ENCODE assay signal across 1 cellular context in the genomic region with DNA sequence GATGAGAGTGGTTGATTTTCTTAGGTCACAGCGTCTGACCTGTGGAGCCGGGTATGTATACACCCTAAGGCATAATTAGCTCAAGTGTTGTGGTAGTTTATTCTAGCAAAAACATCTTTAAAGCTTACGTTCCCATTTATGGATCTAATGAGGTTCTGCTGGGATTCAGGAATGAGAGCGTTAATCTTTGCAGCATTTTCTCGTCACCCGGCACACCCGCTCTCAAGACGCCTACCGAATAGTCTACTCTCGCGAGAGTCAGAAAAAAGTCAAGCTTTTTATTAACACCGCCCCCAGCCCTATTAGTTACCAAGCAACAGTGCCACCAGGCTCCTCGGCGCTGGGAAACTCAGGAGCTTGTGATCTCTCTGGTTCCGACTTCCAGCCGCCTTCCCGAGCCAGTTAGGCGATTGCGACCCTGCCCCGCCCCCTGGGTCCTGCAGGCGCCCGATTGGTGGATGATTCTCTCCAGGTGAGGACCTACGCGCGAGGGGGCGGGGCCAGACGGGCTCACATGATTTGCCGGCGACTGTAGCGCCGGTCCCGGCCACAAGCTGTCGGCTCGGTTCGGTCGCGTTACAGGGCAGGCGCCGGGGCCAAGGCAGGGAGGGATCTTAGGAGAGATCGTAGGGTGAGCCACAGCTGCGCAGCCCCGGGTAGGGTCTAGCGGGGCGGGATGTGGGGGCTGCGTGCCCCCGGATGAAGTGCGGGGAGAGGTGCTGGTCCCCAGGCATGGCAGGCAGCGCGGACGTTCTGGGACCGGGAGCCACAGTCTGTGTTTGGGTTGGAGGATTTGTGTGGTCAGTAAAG.
TF ChIP-seq lines count a peak whose summit lies in the region.

PFKFB2 (plus strand) TSS at position 540 of the 810 bp plus-strand sequence. CDS start 1,443 bp downstream, outside the sequence.

TF ChIP-seq in HepG2, 621 proteins besides CTCF, POLR2A, EP300 and RAD21 (continued from another document and continues in another):
- no peak for TF ChIP-seq ZNF280D (CRISPR knock-in tag; IDR thresholded peaks at IDR 0.05)
- TF ChIP-seq TARDBP (CRISPR knock-in tag; IDR thresholded peaks at IDR 0.05), result no peak; the same call in 1 of the 2 replicates
- TF ChIP-seq YEATS2 (CRISPR knock-in tag; IDR thresholded peaks at IDR 0.05; ENCODE audit: borderline replicate concordance), result peak; percentile 38; the same call in 1 of the 2 replicates
- peak; percentile 76 for TF ChIP-seq ZGPAT (CRISPR knock-in tag; IDR thresholded peaks at IDR 0.05)
- TF ChIP-seq, protein P1, sequence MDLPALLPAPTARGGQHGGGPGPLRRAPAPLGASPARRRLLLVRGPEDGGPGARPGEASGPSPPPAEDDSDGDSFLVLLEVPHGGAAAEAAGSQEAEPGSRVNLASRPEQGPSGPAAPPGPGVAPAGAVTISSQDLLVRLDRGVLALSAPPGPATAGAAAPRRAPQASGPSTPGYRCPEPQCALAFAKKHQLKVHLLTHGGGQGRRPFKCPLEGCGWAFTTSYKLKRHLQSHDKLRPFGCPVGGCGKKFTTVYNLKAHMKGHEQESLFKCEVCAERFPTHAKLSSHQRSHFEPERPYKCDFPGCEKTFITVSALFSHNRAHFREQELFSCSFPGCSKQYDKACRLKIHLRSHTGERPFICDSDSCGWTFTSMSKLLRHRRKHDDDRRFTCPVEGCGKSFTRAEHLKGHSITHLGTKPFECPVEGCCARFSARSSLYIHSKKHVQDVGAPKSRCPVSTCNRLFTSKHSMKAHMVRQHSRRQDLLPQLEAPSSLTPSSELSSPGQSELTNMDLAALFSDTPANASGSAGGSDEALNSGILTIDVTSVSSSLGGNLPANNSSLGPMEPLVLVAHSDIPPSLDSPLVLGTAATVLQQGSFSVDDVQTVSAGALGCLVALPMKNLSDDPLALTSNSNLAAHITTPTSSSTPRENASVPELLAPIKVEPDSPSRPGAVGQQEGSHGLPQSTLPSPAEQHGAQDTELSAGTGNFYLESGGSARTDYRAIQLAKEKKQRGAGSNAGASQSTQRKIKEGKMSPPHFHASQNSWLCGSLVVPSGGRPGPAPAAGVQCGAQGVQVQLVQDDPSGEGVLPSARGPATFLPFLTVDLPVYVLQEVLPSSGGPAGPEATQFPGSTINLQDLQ (CRISPR knock-in tag; IDR thresholded peaks at IDR 0.05), result no peak
- no peak for TF ChIP-seq NFE2L1 (CRISPR knock-in tag; IDR thresholded peaks at IDR 0.05; ENCODE audit: borderline replicate concordance)
- TF ChIP-seq, protein P2, sequence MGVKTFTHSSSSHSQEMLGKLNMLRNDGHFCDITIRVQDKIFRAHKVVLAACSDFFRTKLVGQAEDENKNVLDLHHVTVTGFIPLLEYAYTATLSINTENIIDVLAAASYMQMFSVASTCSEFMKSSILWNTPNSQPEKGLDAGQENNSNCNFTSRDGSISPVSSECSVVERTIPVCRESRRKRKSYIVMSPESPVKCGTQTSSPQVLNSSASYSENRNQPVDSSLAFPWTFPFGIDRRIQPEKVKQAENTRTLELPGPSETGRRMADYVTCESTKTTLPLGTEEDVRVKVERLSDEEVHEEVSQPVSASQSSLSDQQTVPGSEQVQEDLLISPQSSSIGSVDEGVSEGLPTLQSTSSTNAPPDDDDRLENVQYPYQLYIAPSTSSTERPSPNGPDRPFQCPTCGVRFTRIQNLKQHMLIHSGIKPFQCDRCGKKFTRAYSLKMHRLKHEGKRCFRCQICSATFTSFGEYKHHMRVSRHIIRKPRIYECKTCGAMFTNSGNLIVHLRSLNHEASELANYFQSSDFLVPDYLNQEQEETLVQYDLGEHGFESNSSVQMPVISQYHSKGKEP (CRISPR knock-in tag; IDR thresholded peaks at IDR 0.05), result no peak
- no peak for TF ChIP-seq LCORL (IDR thresholded peaks at IDR 0.05)
- TF ChIP-seq LCORL (CRISPR knock-in tag; IDR thresholded peaks at IDR 0.05), result peak; percentile 51; the same call in 1 of the 2 replicates
- TF ChIP-seq ZNF646 (CRISPR knock-in tag; IDR thresholded peaks at IDR 0.05), result no peak
- no peak for TF ChIP-seq PAWR (CRISPR knock-in tag; IDR thresholded peaks at IDR 0.05; ENCODE audit: borderline replicate concordance)
- TF ChIP-seq, protein P3, sequence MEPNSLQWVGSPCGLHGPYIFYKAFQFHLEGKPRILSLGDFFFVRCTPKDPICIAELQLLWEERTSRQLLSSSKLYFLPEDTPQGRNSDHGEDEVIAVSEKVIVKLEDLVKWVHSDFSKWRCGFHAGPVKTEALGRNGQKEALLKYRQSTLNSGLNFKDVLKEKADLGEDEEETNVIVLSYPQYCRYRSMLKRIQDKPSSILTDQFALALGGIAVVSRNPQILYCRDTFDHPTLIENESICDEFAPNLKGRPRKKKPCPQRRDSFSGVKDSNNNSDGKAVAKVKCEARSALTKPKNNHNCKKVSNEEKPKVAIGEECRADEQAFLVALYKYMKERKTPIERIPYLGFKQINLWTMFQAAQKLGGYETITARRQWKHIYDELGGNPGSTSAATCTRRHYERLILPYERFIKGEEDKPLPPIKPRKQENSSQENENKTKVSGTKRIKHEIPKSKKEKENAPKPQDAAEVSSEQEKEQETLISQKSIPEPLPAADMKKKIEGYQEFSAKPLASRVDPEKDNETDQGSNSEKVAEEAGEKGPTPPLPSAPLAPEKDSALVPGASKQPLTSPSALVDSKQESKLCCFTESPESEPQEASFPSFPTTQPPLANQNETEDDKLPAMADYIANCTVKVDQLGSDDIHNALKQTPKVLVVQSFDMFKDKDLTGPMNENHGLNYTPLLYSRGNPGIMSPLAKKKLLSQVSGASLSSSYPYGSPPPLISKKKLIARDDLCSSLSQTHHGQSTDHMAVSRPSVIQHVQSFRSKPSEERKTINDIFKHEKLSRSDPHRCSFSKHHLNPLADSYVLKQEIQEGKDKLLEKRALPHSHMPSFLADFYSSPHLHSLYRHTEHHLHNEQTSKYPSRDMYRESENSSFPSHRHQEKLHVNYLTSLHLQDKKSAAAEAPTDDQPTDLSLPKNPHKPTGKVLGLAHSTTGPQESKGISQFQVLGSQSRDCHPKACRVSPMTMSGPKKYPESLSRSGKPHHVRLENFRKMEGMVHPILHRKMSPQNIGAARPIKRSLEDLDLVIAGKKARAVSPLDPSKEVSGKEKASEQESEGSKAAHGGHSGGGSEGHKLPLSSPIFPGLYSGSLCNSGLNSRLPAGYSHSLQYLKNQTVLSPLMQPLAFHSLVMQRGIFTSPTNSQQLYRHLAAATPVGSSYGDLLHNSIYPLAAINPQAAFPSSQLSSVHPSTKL (CRISPR knock-in tag; IDR thresholded peaks at IDR 0.05), result peak; percentile 21; the same call in 1 of the 2 replicates
- TF ChIP-seq, protein P4, sequence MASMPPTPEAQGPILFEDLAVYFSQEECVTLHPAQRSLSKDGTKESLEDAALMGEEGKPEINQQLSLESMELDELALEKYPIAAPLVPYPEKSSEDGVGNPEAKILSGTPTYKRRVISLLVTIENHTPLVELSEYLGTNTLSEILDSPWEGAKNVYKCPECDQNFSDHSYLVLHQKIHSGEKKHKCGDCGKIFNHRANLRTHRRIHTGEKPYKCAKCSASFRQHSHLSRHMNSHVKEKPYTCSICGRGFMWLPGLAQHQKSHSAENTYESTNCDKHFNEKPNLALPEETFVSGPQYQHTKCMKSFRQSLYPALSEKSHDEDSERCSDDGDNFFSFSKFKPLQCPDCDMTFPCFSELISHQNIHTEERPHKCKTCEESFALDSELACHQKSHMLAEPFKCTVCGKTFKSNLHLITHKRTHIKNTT (CRISPR knock-in tag; IDR thresholded peaks at IDR 0.05), result no peak
- 0 out of 2 replicates have a peak, but pooled peaks have one; percentile 22 for TF ChIP-seq ZNF333 (CRISPR knock-in tag; IDR thresholded peaks at IDR 0.05; ENCODE audit: borderline replicate concordance)
- peak; percentile 61 for TF ChIP-seq CREM (IDR thresholded peaks at IDR 0.05)
- no peak for TF ChIP-seq CREM (CRISPR knock-in tag; IDR thresholded peaks at IDR 0.05)
- TF ChIP-seq, protein P5, sequence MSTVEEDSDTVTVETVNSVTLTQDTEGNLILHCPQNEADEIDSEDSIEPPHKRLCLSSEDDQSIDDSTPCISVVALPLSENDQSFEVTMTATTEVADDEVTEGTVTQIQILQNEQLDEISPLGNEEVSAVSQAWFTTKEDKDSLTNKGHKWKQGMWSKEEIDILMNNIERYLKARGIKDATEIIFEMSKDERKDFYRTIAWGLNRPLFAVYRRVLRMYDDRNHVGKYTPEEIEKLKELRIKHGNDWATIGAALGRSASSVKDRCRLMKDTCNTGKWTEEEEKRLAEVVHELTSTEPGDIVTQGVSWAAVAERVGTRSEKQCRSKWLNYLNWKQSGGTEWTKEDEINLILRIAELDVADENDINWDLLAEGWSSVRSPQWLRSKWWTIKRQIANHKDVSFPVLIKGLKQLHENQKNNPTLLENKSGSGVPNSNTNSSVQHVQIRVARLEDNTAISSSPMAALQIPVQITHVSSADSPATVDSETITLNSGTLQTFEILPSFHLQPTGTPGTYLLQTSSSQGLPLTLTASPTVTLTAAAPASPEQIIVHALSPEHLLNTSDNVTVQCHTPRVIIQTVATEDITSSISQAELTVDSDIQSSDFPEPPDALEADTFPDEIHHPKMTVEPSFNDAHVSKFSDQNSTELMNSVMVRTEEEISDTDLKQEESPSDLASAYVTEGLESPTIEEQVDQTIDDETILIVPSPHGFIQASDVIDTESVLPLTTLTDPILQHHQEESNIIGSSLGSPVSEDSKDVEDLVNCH (CRISPR knock-in tag; IDR thresholded peaks at IDR 0.05), result no peak
- TF ChIP-seq, protein P6, sequence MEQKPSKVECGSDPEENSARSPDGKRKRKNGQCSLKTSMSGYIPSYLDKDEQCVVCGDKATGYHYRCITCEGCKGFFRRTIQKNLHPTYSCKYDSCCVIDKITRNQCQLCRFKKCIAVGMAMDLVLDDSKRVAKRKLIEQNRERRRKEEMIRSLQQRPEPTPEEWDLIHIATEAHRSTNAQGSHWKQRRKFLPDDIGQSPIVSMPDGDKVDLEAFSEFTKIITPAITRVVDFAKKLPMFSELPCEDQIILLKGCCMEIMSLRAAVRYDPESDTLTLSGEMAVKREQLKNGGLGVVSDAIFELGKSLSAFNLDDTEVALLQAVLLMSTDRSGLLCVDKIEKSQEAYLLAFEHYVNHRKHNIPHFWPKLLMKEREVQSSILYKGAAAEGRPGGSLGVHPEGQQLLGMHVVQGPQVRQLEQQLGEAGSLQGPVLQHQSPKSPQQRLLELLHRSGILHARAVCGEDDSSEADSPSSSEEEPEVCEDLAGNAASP (CRISPR knock-in tag; IDR thresholded peaks at IDR 0.05; ENCODE audit: borderline replicate concordance), result no peak
